ENCODE assay signal across 11 cellular contexts in genomic region chrX:151738751-151739150, GRCh38. TPM values are rescaled to one million over a fixed set of nuclear protein-coding genes. Genes with fewer than 3 reads are reported as not detected.
"Had no signal": no experiment of that assay in that cellular context is flagged by ENCODE, and none has a peak within 500 bp of the region (broad histone marks: within the 10 kb centered on the region; RNA-seq: fewer than 3 reads in every experiment).

No MANE protein-coding gene starts in this region.

- H3K4me1 ChIP-seq: HAP-1 had no signal

- DNase-seq: H7, HFFc6, IMR-90, KG1 had no signal

- H3K36me3 ChIP-seq: HAP-1 had no signal

- H3K9me3 ChIP-seq: HAP-1 had no signal

- FAIRE-seq: H1, HTR-8/SVneo, K562 had no signal

- ATAC-seq: GM23338, HCT116, K562 had no signal

- H3K4me3 ChIP-seq: GM23338, HAP-1, K562 had no signal

RNA-seq across cellular contexts. Expression of gene CNGA2, which starts 4.2 kb away (rescaled TPM):
- total RNA-seq: GM23338, H1, H7, HFFc6, HT-29, IMR-90, K562 had no signal
- polyA plus RNA-seq: GM23338, H1, IMR-90, K562 had no signal

RNA-seq across cellular contexts. Expression of gene FATE1, which starts 22.9 kb away (rescaled TPM):
- total RNA-seq: H1, H7, HFFc6, HT-29, IMR-90, K562 had no signal
- polyA plus RNA-seq: GM23338, IMR-90, K562 had no signal

RNA-seq across cellular contexts. Expression of gene PRRG3, which starts 43.5 kb away (rescaled TPM):
- total RNA-seq: HFFc6, HT-29, IMR-90, K562 had no signal
- polyA plus RNA-seq: IMR-90, K562 had no signal
